Comparison of ENCODE assay signal across 15 cellular contexts in the genomic region with DNA sequence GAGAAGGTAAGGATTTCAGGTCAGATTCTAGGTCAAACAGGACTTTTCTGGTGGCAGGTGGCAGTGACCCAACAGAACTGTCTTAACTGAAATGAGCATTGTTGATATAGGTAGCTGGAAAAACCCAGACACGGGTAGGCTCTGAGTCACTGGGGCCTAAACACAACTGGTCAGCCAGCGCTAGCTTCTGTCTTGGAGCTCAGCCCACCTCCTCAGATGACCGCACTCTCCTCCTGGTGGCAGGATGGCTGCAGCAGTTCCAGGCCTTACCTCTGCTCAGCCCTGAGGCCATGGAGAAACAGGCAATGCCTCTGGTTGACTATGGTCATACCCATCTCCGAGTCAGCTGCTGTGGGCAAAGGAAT.
DNase-seq lines count a peak whose midpoint lies in the region; ATAC-seq and TF ChIP-seq lines count a peak whose summit lies in the region.
"Had no signal": no experiment of that assay in that cellular context is flagged by ENCODE, and none has a peak within 500 bp of the region (broad histone marks: within the 10 kb centered on the region; RNA-seq: fewer than 3 reads in every experiment).

No MANE protein-coding gene starts in this region.

- peaks cover 2% of the 10 kb centered on the region for H3K27me3 Mint-ChIP-seq in chondrocyte (ENCODE audit: low read depth)

- H3K36me3 ChIP-seq in mesenchymal stem cell (ENCODE audit: control insufficient read depth in 1 of 2, insufficient read depth in 2 of 2, low read depth in 1 of 2, low read length in 2 of 2): no peaks in the 10 kb centered on the region

- H3K9ac ChIP-seq in mesenchymal stem cell (ENCODE audit: low read length): no peak overlapping the region

- no peaks in the 10 kb centered on the region for H3K9me3 Mint-ChIP-seq in chondrocyte (ENCODE audit: low read depth)
- H3K9me3 Mint-ChIP-seq: activated B cell treated with CpG ODN at 0.5 μM for 24 hours; effector memory CD8-positive, alpha-beta T cell had no signal

- no peak overlapping the region for H3K4me2 ChIP-seq in mesenchymal stem cell (ENCODE audit: low read length, poor library complexity, severe bottlenecking)
- H3K4me2 ChIP-seq: hepatocyte had no signal

- no peak overlapping the region for H2BK15ac ChIP-seq in mesenchymal stem cell (ENCODE audit: low read depth, poor library complexity, severe bottlenecking)

- H3K14ac ChIP-seq in mesenchymal stem cell (ENCODE audit: low read length in 2 of 2): no peak overlapping the region

- peak overlapping the region in 1 of 2 experiments; percentile 11 for H3K18ac ChIP-seq in mesenchymal stem cell (ENCODE audit: low read depth in 1 of 2, low read length in 2 of 2)

- in situ Hi-C loops in Caki2 (cut with HindIII; ENCODE audit: low pct_unique_long_range_greater_than_20kb, low sequenced_read_pairs): no loop called here

- H3K36me3 Mint-ChIP-seq in chondrocyte (ENCODE audit: low read depth): no peaks in the 10 kb centered on the region

- no peak overlapping the region for H3K4me3 ChIP-seq in mesenchymal stem cell (ENCODE audit: insufficient read depth in 1 of 2, low read depth in 1 of 2, low read length in 2 of 2)
- H3K4me3 ChIP-seq: hepatocyte had no signal

- H2BK12ac ChIP-seq in mesenchymal stem cell (ENCODE audit: low read length in 2 of 2): no peak overlapping the region

- peaks cover 11% of the 10 kb centered on the region for H3K4me1 ChIP-seq in mesenchymal stem cell (ENCODE audit: control insufficient read depth, insufficient read depth, low read depth, low read length)

- ATAC-seq in GM21515 (IDR thresholded peaks at IDR 0.05; ENCODE audit: unreplicated experiment): no peak
- ATAC-seq in GM21786 (IDR thresholded peaks at IDR 0.05; ENCODE audit: unreplicated experiment): no peak
- ATAC-seq: effector memory CD8-positive, alpha-beta T cell had no signal

- intact Hi-C loops in cardiac septum (cut with DNase I): loop anchor here (2.0 kb wide), 2 partner anchors 65 to 73 kb away; no protein-coding TSS in a partner anchor

- TF ChIP-seq CTCF in chondrocyte (IDR thresholded peaks at IDR 0.05): peak; percentile 33

- H3K27ac Mint-ChIP-seq in chondrocyte (ENCODE audit: unreplicated experiment): no peak overlapping the region
- H3K27ac Mint-ChIP-seq: activated B cell treated with CpG ODN at 0.5 μM for 24 hours; effector memory CD8-positive, alpha-beta T cell; IgD-negative memory B cell had no signal

- no peak overlapping the region for H4K8ac ChIP-seq in mesenchymal stem cell (ENCODE audit: low read length)

- H3K27ac ChIP-seq in mesenchymal stem cell (ENCODE audit: low read length, poor library complexity, severe bottlenecking): no peak overlapping the region
- H3K27ac ChIP-seq: hepatocyte had no signal

- H3K4ac ChIP-seq in mesenchymal stem cell (ENCODE audit: low read depth in 1 of 2, low read length in 2 of 2): no peak overlapping the region

- WGBS in mesenchymal stem cell: 87% methylated on average over 4 of the region's 4 CpGs

- H3K4me1 Mint-ChIP-seq in chondrocyte (ENCODE audit: low read depth): peaks cover 22% of the 10 kb centered on the region

- H3K27me3 ChIP-seq in mesenchymal stem cell (ENCODE audit: control insufficient read depth in 1 of 2, insufficient read depth in 1 of 2, low read length in 2 of 2): peaks cover 53 to 54% of the 10 kb centered on the region in 2 experiments

- no peak overlapping the region for H3K4me3 Mint-ChIP-seq in chondrocyte (ENCODE audit: unreplicated experiment)
- H3K4me3 Mint-ChIP-seq: activated B cell treated with CpG ODN at 0.5 μM for 24 hours had no signal

- no peak overlapping the region for H2AK5ac ChIP-seq in mesenchymal stem cell (ENCODE audit: low read length, severe bottlenecking)

- H2AFZ ChIP-seq in mesenchymal stem cell (ENCODE audit: low read depth, low read length): no peak overlapping the region
- H2AFZ ChIP-seq: hepatocyte had no signal

- H3K9me3 ChIP-seq in mesenchymal stem cell (ENCODE audit: control insufficient read depth, low read length): no peaks in the 10 kb centered on the region

- no peak overlapping the region for H2BK5ac ChIP-seq in mesenchymal stem cell (ENCODE audit: low read depth, low read length, poor library complexity, severe bottlenecking)

- no peak overlapping the region for H2BK120ac ChIP-seq in mesenchymal stem cell (ENCODE audit: low read depth, low read length)

- no peak overlapping the region for H3K23ac ChIP-seq in mesenchymal stem cell (ENCODE audit: low read length in 2 of 2)

- H4K91ac ChIP-seq in mesenchymal stem cell (ENCODE audit: low read length): no peak overlapping the region

- DNase-seq in Caki2 (ENCODE audit: low read depth) (peak; percentile 8), NCI-H226 (peak; percentile 56), chondrocyte (ENCODE audit: low spot score) (no peak), mesenchymal stem cell (peak; percentile 54), cardiac septum (ENCODE audit: low spot score) (no peak), mucosa of gallbladder (ENCODE audit: low spot score) (no peak)
- DNase-seq: activated B cell treated with CpG ODN at 0.5 μM for 24 hours; activated CD8-positive, alpha-beta memory T cell treated with anti-CD3 and anti-CD28 coated beads, Interleukin-2, amount 50 U/mL, for 48 hours; amniotic stem cell; effector memory CD8-positive, alpha-beta T cell; NCI-H187 treated with DMSO at 0.1 percent for 48 hours had no signal

- no peaks in the 10 kb centered on the region for H3K79me1 ChIP-seq in mesenchymal stem cell (replicated peaks; ENCODE audit: low read length, poor library complexity, severe bottlenecking)

Comparison
In these comparisons a context has a peak if more than half of its experiments do, and no peak if none do; other contexts are left out.
1. DNase-seq: peak in Caki2 (single experiment), NCI-H226 (single experiment) and mesenchymal stem cell (single experiment); none in chondrocyte (single experiment), cardiac septum (single experiment) and mucosa of gallbladder (single experiment).